ENCODE assay signal across 11 cellular contexts in genomic region chr12:130832561-130833209, GRCh38. TPM values are rescaled to one million over a fixed set of nuclear protein-coding genes. Genes with fewer than 3 reads are reported as not detected.
DNase-seq lines count a peak whose midpoint lies in the region; ATAC-seq and TF ChIP-seq lines count a peak whose summit lies in the region.
"Had no signal": no experiment of that assay in that cellular context is flagged by ENCODE, and none has a peak within 500 bp of the region (broad histone marks: within the 10 kb centered on the region; RNA-seq: fewer than 3 reads in every experiment).

No MANE protein-coding gene starts in this region.

- no peaks in the 10 kb centered on the region for H3K27me3 Mint-ChIP-seq in immature natural killer cell (ENCODE audit: low read depth in 3 of 3)
- H3K27me3 Mint-ChIP-seq: activated CD4-positive, alpha-beta memory T cell treated with anti-CD3 and anti-CD28 coated beads for 36 hours; naive B cell had no signal

- no peak overlapping the region for H3K4me3 Mint-ChIP-seq in immature natural killer cell
- H3K4me3 Mint-ChIP-seq: activated CD4-positive, alpha-beta memory T cell treated with anti-CD3 and anti-CD28 coated beads for 36 hours had no signal

- DNase-seq in GF-D8 (lab: John Stamatoyannopoulos, UW), result peak; percentile 53
- peak; percentile 94 for DNase-seq in OCI-M1 (lab: John Stamatoyannopoulos, UW)
- DNase-seq in foreskin fibroblast, result peak; percentile 77 to 89
- peak; percentile 58 for DNase-seq in posterior vena cava (ENCODE audit: low spot score)
- no peak for DNase-seq in immature natural killer cell
- DNase-seq: activated CD4-positive, alpha-beta memory T cell treated with anti-CD3 and anti-CD28 coated beads for 36 hours; naive B cell; NCI-H526 had no signal

- H3K36me3 Mint-ChIP-seq in immature natural killer cell, result peaks cover 0 to 3% (median 0%) of the 10 kb centered on the region in 3 donors
- H3K36me3 Mint-ChIP-seq: activated CD4-positive, alpha-beta memory T cell treated with anti-CD3 and anti-CD28 coated beads for 36 hours; naive B cell had no signal

- H3K9me3 Mint-ChIP-seq in immature natural killer cell, result no peaks in the 10 kb centered on the region
- H3K9me3 Mint-ChIP-seq: activated CD4-positive, alpha-beta memory T cell treated with anti-CD3 and anti-CD28 coated beads for 36 hours; naive B cell had no signal

- no peak overlapping the region for H3K27ac Mint-ChIP-seq in immature natural killer cell
- H3K27ac Mint-ChIP-seq: activated CD4-positive, alpha-beta memory T cell treated with anti-CD3 and anti-CD28 coated beads for 36 hours had no signal

- peaks cover 3 to 7% of the 10 kb centered on the region in 2 donors for H3K4me1 Mint-ChIP-seq in immature natural killer cell

- H3K4me3 ChIP-seq in foreskin fibroblast (ENCODE audit: low read depth in 1 of 2, low read length in 2 of 2), result no peak overlapping the region

- no peak for TF ChIP-seq CTCF in foreskin fibroblast (IDR thresholded peaks at IDR 0.05; ENCODE audit: low read depth, low read length)

- intact Hi-C loops in posterior vena cava (cut with DNase I), result no loop called here

- ATAC-seq in HG03342 (IDR thresholded peaks at IDR 0.05; ENCODE audit: unreplicated experiment), result no peak
- ATAC-seq in HG03175 (IDR thresholded peaks at IDR 0.05; ENCODE audit: unreplicated experiment), result no peak
- no peak for ATAC-seq in HG03135 (IDR thresholded peaks at IDR 0.05; ENCODE audit: unreplicated experiment)

RNA-seq across cellular contexts. Expression of gene STX2, which starts 6.4 kb away (rescaled TPM):
- total RNA-seq in posterior vena cava, result 10 to 100 TPM; 29.2 to 39.8 TPM
- polyA plus RNA-seq in immature natural killer cell, result 1 to 10 TPM; 3.3 to 5.8 (median 3.6) TPM

RNA-seq across cellular contexts. Expression of gene RAN, which starts 39.2 kb away (rescaled TPM):
- total RNA-seq in posterior vena cava, result 100 to 1,000 TPM; 288 to 326 TPM
- polyA plus RNA-seq in immature natural killer cell, result 100 to 1,000 TPM; 428 to 585 (median 478) TPM

Comparison
In these comparisons a context has a peak if more than half of its experiments do, and no peak if none do; other contexts are left out.
1. DNase-seq: peak in GF-D8 (single experiment), OCI-M1 (single experiment), foreskin fibroblast (2 of 2) and posterior vena cava (single experiment); none in immature natural killer cell (0 of 3).